In genomic region chr5:124798890-124799289, GRCh38 we compare ENCODE assay signal across 2 cellular contexts.
TF ChIP-seq lines count a peak whose summit lies in the region.

No MANE protein-coding gene starts in this region.

TF ChIP-seq in HepG2, 621 proteins besides CTCF, POLR2A, EP300 and RAD21 (continues in another document):
- TF ChIP-seq TBL1XR1 (IDR thresholded peaks at IDR 0.05; ENCODE audit: borderline replicate concordance, low read length, partially characterized antibody), result no peak
- TF ChIP-seq, protein P1, sequence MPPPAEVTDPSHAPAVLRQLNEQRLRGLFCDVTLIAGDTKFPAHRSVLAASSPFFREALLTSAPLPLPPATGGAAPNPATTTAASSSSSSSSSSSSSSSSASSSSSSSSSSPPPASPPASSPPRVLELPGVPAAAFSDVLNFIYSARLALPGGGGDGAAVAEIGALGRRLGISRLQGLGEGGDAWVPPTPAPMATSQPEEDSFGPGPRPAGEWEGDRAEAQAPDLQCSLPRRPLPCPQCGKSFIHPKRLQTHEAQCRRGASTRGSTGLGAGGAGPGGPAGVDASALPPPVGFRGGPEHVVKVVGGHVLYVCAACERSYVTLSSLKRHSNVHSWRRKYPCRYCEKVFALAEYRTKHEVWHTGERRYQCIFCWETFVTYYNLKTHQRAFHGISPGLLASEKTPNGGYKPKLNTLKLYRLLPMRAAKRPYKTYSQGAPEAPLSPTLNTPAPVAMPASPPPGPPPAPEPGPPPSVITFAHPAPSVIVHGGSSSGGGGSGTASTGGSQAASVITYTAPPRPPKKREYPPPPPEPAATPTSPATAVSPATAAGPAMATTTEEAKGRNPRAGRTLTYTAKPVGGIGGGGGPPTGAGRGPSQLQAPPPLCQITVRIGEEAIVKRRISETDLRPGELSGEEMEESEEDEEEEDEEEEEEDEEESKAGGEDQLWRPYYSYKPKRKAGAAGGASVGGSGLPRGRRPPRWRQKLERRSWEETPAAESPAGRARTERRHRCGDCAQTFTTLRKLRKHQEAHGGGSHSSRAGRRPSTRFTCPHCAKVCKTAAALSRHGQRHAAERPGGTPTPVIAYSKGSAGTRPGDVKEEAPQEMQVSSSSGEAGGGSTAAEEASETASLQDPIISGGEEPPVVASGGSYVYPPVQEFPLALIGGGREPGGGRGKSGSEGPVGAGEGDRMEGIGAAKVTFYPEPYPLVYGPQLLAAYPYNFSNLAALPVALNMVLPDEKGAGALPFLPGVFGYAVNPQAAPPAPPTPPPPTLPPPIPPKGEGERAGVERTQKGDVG (CRISPR knock-in tag; IDR thresholded peaks at IDR 0.05; ENCODE audit: borderline replicate concordance), result no peak
- TF ChIP-seq SP1 (IDR thresholded peaks at IDR 0.05), result no peak
- TF ChIP-seq SP1 (CRISPR knock-in tag; IDR thresholded peaks at IDR 0.05), result no peak
- no peak for TF ChIP-seq CHCHD3 (CRISPR knock-in tag; IDR thresholded peaks at IDR 0.05)
- no peak for TF ChIP-seq ZNF703 (CRISPR knock-in tag; IDR thresholded peaks at IDR 0.05; ENCODE audit: borderline replicate concordance)
- TF ChIP-seq TBX2 (CRISPR knock-in tag; IDR thresholded peaks at IDR 0.05; ENCODE audit: borderline replicate concordance), result no peak
- TF ChIP-seq NR0B2 (CRISPR knock-in tag; IDR thresholded peaks at IDR 0.05), result no peak
- TF ChIP-seq MAFK (conservative IDR thresholded peaks at IDR 0.05 in 1 of 2, IDR thresholded peaks at IDR 0.05 in 1 of 2; ENCODE audit: low read length in 2 of 2), result peak; percentile 45 to 63; a peak in 2 of 4 replicates
- TF ChIP-seq HIC2 (CRISPR knock-in tag; IDR thresholded peaks at IDR 0.05; ENCODE audit: low read depth), result no peak
- TF ChIP-seq THAP8 (CRISPR knock-in tag; IDR thresholded peaks at IDR 0.05; ENCODE audit: borderline replicate concordance), result no peak
- TF ChIP-seq MTF2 (CRISPR knock-in tag; IDR thresholded peaks at IDR 0.05; ENCODE audit: borderline replicate concordance), result no peak
- no peak for TF ChIP-seq NAIF1 (CRISPR knock-in tag; IDR thresholded peaks at IDR 0.05; ENCODE audit: borderline replicate concordance)
- TF ChIP-seq JUN (CRISPR knock-in tag; IDR thresholded peaks at IDR 0.05), result no peak
- no peak for TF ChIP-seq ZNF570 (CRISPR knock-in tag; IDR thresholded peaks at IDR 0.05; ENCODE audit: borderline replicate concordance)
- TF ChIP-seq ZMYM2 (CRISPR knock-in tag; IDR thresholded peaks at IDR 0.05), result no peak
- no peak for TF ChIP-seq ZNF567 (CRISPR knock-in tag; IDR thresholded peaks at IDR 0.05; ENCODE audit: borderline replicate concordance)
- peak; percentile 67 for TF ChIP-seq MAFF (IDR thresholded peaks at IDR 0.05; ENCODE audit: low read depth, low read length)
- TF ChIP-seq RORA (CRISPR knock-in tag; IDR thresholded peaks at IDR 0.05), result no peak
- no peak for TF ChIP-seq IKZF1 (IDR thresholded peaks at IDR 0.05)
- TF ChIP-seq KDM2A (CRISPR knock-in tag; IDR thresholded peaks at IDR 0.05; ENCODE audit: borderline replicate concordance, low read depth), result no peak
- TF ChIP-seq, protein P2, sequence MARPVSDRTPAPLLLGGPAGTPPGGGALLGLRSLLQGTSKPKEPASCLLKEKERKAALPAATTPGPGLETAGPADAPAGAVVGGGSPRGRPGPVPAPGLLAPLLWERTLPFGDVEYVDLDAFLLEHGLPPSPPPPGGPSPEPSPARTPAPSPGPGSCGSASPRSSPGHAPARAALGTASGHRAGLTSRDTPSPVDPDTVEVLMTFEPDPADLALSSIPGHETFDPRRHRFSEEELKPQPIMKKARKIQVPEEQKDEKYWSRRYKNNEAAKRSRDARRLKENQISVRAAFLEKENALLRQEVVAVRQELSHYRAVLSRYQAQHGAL (CRISPR knock-in tag; IDR thresholded peaks at IDR 0.05; ENCODE audit: not compliant biosample characterization), result no peak
- no peak for TF ChIP-seq SMARCE1 (IDR thresholded peaks at IDR 0.05; ENCODE audit: borderline replicate concordance)
- TF ChIP-seq FOXK2 (IDR thresholded peaks at IDR 0.05), result no peak
- TF ChIP-seq CREB1 (IDR thresholded peaks at IDR 0.05), result 0 out of 2 replicates have a peak, but pooled peaks have one; percentile 20
- no peak for TF ChIP-seq CREB1 (CRISPR knock-in tag; IDR thresholded peaks at IDR 0.05)

TF ChIP-seq in K562, 482 proteins besides CTCF, POLR2A, EP300 and RAD21 (continued from another document):
- no peak for TF ChIP-seq NR4A1 (CRISPR knock-in tag; IDR thresholded peaks at IDR 0.05)
- no peak for TF ChIP-seq NR4A1 (tag; IDR thresholded peaks at IDR 0.05)
- TF ChIP-seq C11orf30 (IDR thresholded peaks at IDR 0.05; ENCODE audit: low read depth), result peak; percentile 72
- no peak for TF ChIP-seq MCM5 (IDR thresholded peaks at IDR 0.05; ENCODE audit: low read depth)
- peak; percentile 65 for TF ChIP-seq MAFG (tag; conservative IDR thresholded peaks at IDR 0.05)
